In the genomic region with DNA sequence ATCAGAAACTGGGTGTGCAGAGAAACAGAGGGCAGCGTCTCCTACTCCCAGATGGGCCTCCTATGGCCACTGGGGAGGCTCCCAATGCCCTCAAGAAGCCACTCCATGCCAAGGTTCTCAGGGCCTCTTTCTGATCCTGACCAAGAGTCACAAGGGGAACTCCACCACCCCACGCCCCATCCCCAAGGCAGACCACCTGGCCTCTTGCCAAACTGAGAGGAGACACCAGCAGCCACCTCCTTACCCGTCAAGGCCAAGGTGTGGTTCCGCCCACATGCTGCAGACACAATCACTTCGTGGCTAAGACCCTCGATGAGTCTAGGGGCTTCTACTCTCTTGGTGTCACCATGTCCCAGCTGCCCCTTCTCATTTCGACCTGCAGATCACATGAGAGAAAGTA, we compare ENCODE assay signal across 22 cellular contexts. TPM values are rescaled to one million over a fixed set of nuclear protein-coding genes. Genes with fewer than 3 reads are reported as not detected.
"Had no signal": no experiment of that assay in that cellular context is flagged by ENCODE, and none has a peak within 500 bp of the region (broad histone marks: within the 10 kb centered on the region; RNA-seq: fewer than 3 reads in every experiment).

No MANE protein-coding gene starts in this region.

- H3K27ac ChIP-seq: adrenal gland, foreskin keratinocyte, spleen, tibial artery, uterus had no signal

- H3K27me3 ChIP-seq: adrenal gland, foreskin keratinocyte, ovary, sigmoid colon, spleen, tibial artery, uterus had no signal

- DNase-seq: activated CD4-positive, alpha-beta memory T cell treated with anti-CD3 and anti-CD28 coated beads, Interleukin-2, amount 10 ng/mL, durations not matched to agents 7 days and 5 days; activated CD4-positive, alpha-beta T cell treated with anti-CD3 and anti-CD28 coated beads for 4 hours; activated CD8-positive, alpha-beta memory T cell treated with anti-CD3 and anti-CD28 coated beads, Interleukin-2, amount 50 U/mL, for 4 hours; activated naive CD4-positive, alpha-beta T cell treated with Interleukin-2 at 50 U/mL for 16 hours; adrenal gland; central memory CD4-positive, alpha-beta T cell; cortex of kidney; effector CD8-positive, alpha-beta T cell; foreskin keratinocyte; head of caudate nucleus; immature natural killer cell; mesenchymal stem cell; sigmoid colon; spleen; stimulated activated CD4-positive, alpha-beta T cell treated with anti-CD3 and anti-CD28 coated beads, Interleukin-1b, Interleukin-23, amount 100 ng/mL, for 48 hours; T-helper 2 cell; tibial artery; uterus had no signal

- H3K4me1 Mint-ChIP-seq: activated CD4-positive, alpha-beta memory T cell treated with anti-CD3 and anti-CD28 coated beads, Interleukin-2, amount 10 ng/mL, durations not matched to agents 7 days and 5 days had no signal

- H3K4me3 Mint-ChIP-seq: activated CD4-positive, alpha-beta memory T cell treated with anti-CD3 and anti-CD28 coated beads, Interleukin-2, amount 10 ng/mL, durations not matched to agents 7 days and 5 days; immature natural killer cell had no signal

- H3K9me3 ChIP-seq: adrenal gland, ovary, sigmoid colon, spleen, tibial artery, uterus had no signal

- H3K27ac Mint-ChIP-seq: activated CD4-positive, alpha-beta memory T cell treated with anti-CD3 and anti-CD28 coated beads, Interleukin-2, amount 10 ng/mL, durations not matched to agents 7 days and 5 days had no signal

- ATAC-seq: foreskin keratinocyte had no signal

- H3K4me3 ChIP-seq: adrenal gland, ovary, sigmoid colon, spleen, tibial artery, uterus had no signal

- H3K27me3 Mint-ChIP-seq: activated CD4-positive, alpha-beta memory T cell treated with anti-CD3 and anti-CD28 coated beads, Interleukin-2, amount 10 ng/mL, durations not matched to agents 7 days and 5 days had no signal

- H3K9me3 Mint-ChIP-seq: activated CD4-positive, alpha-beta memory T cell treated with anti-CD3 and anti-CD28 coated beads, Interleukin-2, amount 10 ng/mL, durations not matched to agents 7 days and 5 days; immature natural killer cell had no signal

- H3K36me3 ChIP-seq: ovary, uterus had no signal

- H3K4me1 ChIP-seq: adrenal gland, foreskin keratinocyte had no signal

RNA-seq across cellular contexts. Expression of gene PADI6, which starts 50.5 kb away (rescaled TPM):
- total RNA-seq: adrenal gland, foreskin keratinocyte, liver, sigmoid colon, subcutaneous adipose tissue had no signal
- polyA plus RNA-seq: adrenal gland, foreskin keratinocyte, liver, neural cell, sigmoid colon, spleen had no signal
